In genomic region chr17:77489898-77490265, GRCh38 we compare ENCODE assay signal across 11 cellular contexts.
DNase-seq lines count a peak whose midpoint lies in the region; ATAC-seq and TF ChIP-seq lines count a peak whose summit lies in the region.
"Had no signal": no experiment of that assay in that cellular context is flagged by ENCODE, and none has a peak within 500 bp of the region (broad histone marks: within the 10 kb centered on the region; RNA-seq: fewer than 3 reads in every experiment).

No MANE protein-coding gene starts in this region.

- H3K9me3 Mint-ChIP-seq in glutamatergic neuron (ENCODE audit: unreplicated experiment) (peaks cover 12% of the 10 kb centered on the region), mesothelial cell of epicardium (no peaks in the 10 kb centered on the region)
- H3K9me3 Mint-ChIP-seq: activated T-helper 17 cell treated with anti-CD3 and anti-CD28 coated beads, Interleukin-2, amount 50 U/mL, for 72 hours had no signal

- peak overlapping the region; percentile 17 to 60 for H3K27ac ChIP-seq in tibial artery
- H3K27ac ChIP-seq: WERI-Rb-1 had no signal

- peak; percentile 37 for DNase-seq in adipocyte (ENCODE audit: low read depth)
- peak; percentile 28 for DNase-seq in glutamatergic neuron
- peak; percentile 91 for DNase-seq in myocyte (ENCODE audit: low read depth)
- DNase-seq in tibial artery = peak; percentile 83 to 97
- no peak for DNase-seq in mesothelial cell of epicardium (ENCODE audit: low spot score in 2 of 2, unreplicated experiment in 2 of 2)
- no peak for DNase-seq in stimulated activated CD4-positive, alpha-beta T cell treated with anti-CD3 and anti-CD28 coated beads, Interleukin-4, amount 100 ng/mL, for 24 hours
- DNase-seq in NCI-H524 (lab: John Stamatoyannopoulos, UW) = no peak
- DNase-seq: RPMI8226, WERI-Rb-1 had no signal

- H3K4me3 Mint-ChIP-seq in glutamatergic neuron (ENCODE audit: unreplicated experiment) = no peak overlapping the region
- no peak overlapping the region for H3K4me3 Mint-ChIP-seq in mesothelial cell of epicardium
- H3K4me3 Mint-ChIP-seq: activated T-helper 17 cell treated with anti-CD3 and anti-CD28 coated beads, Interleukin-2, amount 50 U/mL, for 72 hours had no signal

- H3K27me3 ChIP-seq in adipocyte (replicated peaks; ENCODE audit: control insufficient read depth, insufficient read depth, low read length) (no peaks in the 10 kb centered on the region), tibial artery (no peaks in the 10 kb centered on the region)

- H3K4me3 ChIP-seq in adipocyte (ENCODE audit: low read length) (no peak overlapping the region), tibial artery (no peak overlapping the region)

- H3K4me1 Mint-ChIP-seq in glutamatergic neuron (ENCODE audit: low read depth, unreplicated experiment) (peaks cover 5% of the 10 kb centered on the region), mesothelial cell of epicardium (no peaks in the 10 kb centered on the region)

- H3K27ac Mint-ChIP-seq in glutamatergic neuron (ENCODE audit: unreplicated experiment) (no peak overlapping the region), mesothelial cell of epicardium (no peak overlapping the region)
- H3K27ac Mint-ChIP-seq: activated T-helper 17 cell treated with anti-CD3 and anti-CD28 coated beads, Interleukin-2, amount 50 U/mL, for 72 hours had no signal

- peaks cover 13% of the 10 kb centered on the region for H3K27me3 Mint-ChIP-seq in glutamatergic neuron (ENCODE audit: unreplicated experiment)
- H3K27me3 Mint-ChIP-seq in mesothelial cell of epicardium (ENCODE audit: low read depth) = no peaks in the 10 kb centered on the region
- H3K27me3 Mint-ChIP-seq: activated T-helper 17 cell treated with anti-CD3 and anti-CD28 coated beads, Interleukin-2, amount 50 U/mL, for 72 hours had no signal

- no peak for TF ChIP-seq CTCF in glutamatergic neuron (IDR thresholded peaks at IDR 0.05; ENCODE audit: partially characterized antibody, unreplicated experiment)
- TF ChIP-seq CTCF in tibial artery (IDR thresholded peaks at IDR 0.05) = no peak
- no peak for TF ChIP-seq CTCF in mesothelial cell of epicardium (IDR thresholded peaks at IDR 0.05; ENCODE audit: unreplicated experiment)

- H3K9me3 ChIP-seq in adipocyte (ENCODE audit: control insufficient read depth, low read length) = no peaks in the 10 kb centered on the region
- no peaks in the 10 kb centered on the region for H3K9me3 ChIP-seq in tibial artery

- intact Hi-C loops in tibial artery (cut with DNase I; ENCODE audit: low total_unique reads) = loop anchor here (10.0 kb wide), 1 partner anchor 395 kb away; no protein-coding TSS in a partner anchor

- peaks cover 5% of the 10 kb centered on the region for H3K36me3 Mint-ChIP-seq in glutamatergic neuron (ENCODE audit: unreplicated experiment)
- H3K36me3 Mint-ChIP-seq in mesothelial cell of epicardium = peaks cover 10% of the 10 kb centered on the region

- peaks cover 73% of the 10 kb centered on the region for H3K36me3 ChIP-seq in adipocyte (ENCODE audit: control insufficient read depth, insufficient read depth, low read length, severe bottlenecking)
- peaks cover 37 to 90% (median 60%) of the 10 kb centered on the region in 3 donors for H3K36me3 ChIP-seq in tibial artery

- ATAC-seq in HG03571 (IDR thresholded peaks at IDR 0.05; ENCODE audit: unreplicated experiment) = no peak
- ATAC-seq: activated T-helper 17 cell treated with anti-CD3 and anti-CD28 coated beads, Interleukin-2, amount 50 U/mL, for 72 hours had no signal

- peaks cover 16% of the 10 kb centered on the region for H3K4me1 ChIP-seq in adipocyte (ENCODE audit: control insufficient read depth, insufficient read depth, low read length)
- peaks cover 9 to 30% (median 21%) of the 10 kb centered on the region in 4 donors for H3K4me1 ChIP-seq in tibial artery

- H3K9ac ChIP-seq in adipocyte (ENCODE audit: low read length) = no peak overlapping the region

Comparison
In these comparisons a context has a peak if more than half of its experiments do, and no peak if none do; other contexts are left out.
1. DNase-seq: peak in adipocyte (single experiment), glutamatergic neuron (single experiment), myocyte (single experiment) and tibial artery (2 of 2); none in mesothelial cell of epicardium (0 of 2), stimulated activated CD4-positive, alpha-beta T cell treated with anti-CD3 and anti-CD28 coated beads, Interleukin-4, amount 100 ng/mL, for 24 hours (single experiment) and NCI-H524 (0 of 2).